ENCODE assay signal across 33 cellular contexts in the genomic region with DNA sequence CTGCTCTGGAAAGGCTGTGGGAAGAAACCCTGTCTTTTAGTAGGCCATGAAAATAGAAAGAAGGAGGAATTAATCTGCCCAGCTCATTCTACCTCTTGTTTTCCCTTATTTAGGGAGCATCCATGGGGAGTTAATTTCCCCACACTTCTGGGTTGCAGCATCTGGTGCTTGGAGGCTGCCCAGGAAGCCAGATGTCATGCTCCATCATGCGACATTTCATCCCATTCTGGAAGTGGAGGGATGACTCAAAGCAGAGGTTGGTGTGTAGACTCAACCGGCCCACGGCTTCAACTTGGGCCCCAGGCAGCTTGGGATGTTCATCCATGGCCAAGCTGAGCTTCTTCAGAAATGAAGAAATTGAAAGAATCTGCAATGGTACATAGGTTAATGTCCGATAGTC. TPM values are rescaled to one million over a fixed set of nuclear protein-coding genes. Genes with fewer than 3 reads are reported as not detected.
"Had no signal": no experiment of that assay in that cellular context is flagged by ENCODE, and none has a peak within 500 bp of the region (broad histone marks: within the 10 kb centered on the region; RNA-seq: fewer than 3 reads in every experiment).

No MANE protein-coding gene starts in this region.

- H3K4me3 Mint-ChIP-seq: naive thymus-derived CD4-positive, alpha-beta T cell; nephron; neural progenitor cell; stimulated activated memory B cell treated with anti-CD40 and anti-IgM and Interleukin-4, amounts not matched to agents 10 μg/mL and 1 μg/mL and 100 μg/mL, for 72 hours; type B pancreatic cell had no signal

- H3K36me3 Mint-ChIP-seq: naive thymus-derived CD4-positive, alpha-beta T cell; neural progenitor cell; stimulated activated memory B cell treated with anti-CD40 and anti-IgM and Interleukin-4, amounts not matched to agents 10 μg/mL and 1 μg/mL and 100 μg/mL, for 72 hours; type B pancreatic cell had no signal

- ATAC-seq: naive thymus-derived CD4-positive, alpha-beta T cell; psoas muscle; right cardiac atrium; stimulated activated memory B cell treated with anti-CD40 and anti-IgM and Interleukin-4, amounts not matched to agents 10 μg/mL and 1 μg/mL and 100 μg/mL, for 72 hours; stimulated activated naive CD8-positive, alpha-beta T cell treated with anti-CD3 and anti-CD28 coated beads, Interleukin-15, Interleukin-2, amounts not matched to agents 100 U/mL and 50 U/mL, for 24 hours had no signal

- H3K9me3 Mint-ChIP-seq: naive thymus-derived CD4-positive, alpha-beta T cell; nephron; neural progenitor cell; stimulated activated memory B cell treated with anti-CD40 and anti-IgM and Interleukin-4, amounts not matched to agents 10 μg/mL and 1 μg/mL and 100 μg/mL, for 72 hours; type B pancreatic cell had no signal

- H3K27me3 Mint-ChIP-seq: type B pancreatic cell had no signal

- H3K9me3 ChIP-seq: esophagus muscularis mucosa, psoas muscle, sigmoid colon, spleen, testis, tibial artery had no signal

- H3K4me1 Mint-ChIP-seq: nephron; neural progenitor cell; stimulated activated memory B cell treated with anti-CD40 and anti-IgM and Interleukin-4, amounts not matched to agents 10 μg/mL and 1 μg/mL and 100 μg/mL, for 72 hours had no signal

- H3K27ac Mint-ChIP-seq: naive thymus-derived CD4-positive, alpha-beta T cell; nephron; neural progenitor cell; stimulated activated memory B cell treated with anti-CD40 and anti-IgM and Interleukin-4, amounts not matched to agents 10 μg/mL and 1 μg/mL and 100 μg/mL, for 72 hours; type B pancreatic cell had no signal

- H3K36me3 ChIP-seq: esophagus muscularis mucosa, neural progenitor cell, sigmoid colon, spleen, tibial artery had no signal

- H3K27ac ChIP-seq: coronary artery, esophagus muscularis mucosa, neural progenitor cell, psoas muscle, sigmoid colon, skin epidermis, spleen, testis, tibial artery had no signal

- H3K4me3 ChIP-seq: coronary artery, esophagus muscularis mucosa, neural progenitor cell, psoas muscle, sigmoid colon, skin epidermis, spleen, testis, tibial artery had no signal

- DNase-seq: dermis blood vessel endothelial cell; effector memory CD4-positive, alpha-beta T cell; head of caudate nucleus; mammary epithelial cell; mesendoderm; midbrain; naive thymus-derived CD4-positive, alpha-beta T cell; nucleus accumbens; right cardiac atrium; sigmoid colon; spleen; stimulated activated CD4-positive, alpha-beta T cell treated with anti-CD3 and anti-CD28 coated beads, Interleukin-4, amount 100 ng/mL, for 4 hours; stimulated activated naive CD8-positive, alpha-beta T cell treated with anti-CD3 and anti-CD28 coated beads, Interleukin-15, Interleukin-2, amounts not matched to agents 100 U/mL and 50 U/mL, for 24 hours; substantia nigra; testis; tibial artery had no signal

- H2AFZ ChIP-seq: neural progenitor cell had no signal

- H3K4me1 ChIP-seq: psoas muscle, sigmoid colon, testis, tibial artery had no signal

- H3K9ac ChIP-seq: neural progenitor cell had no signal

- H3K27me3 ChIP-seq: esophagus muscularis mucosa, neural progenitor cell, sigmoid colon, testis had no signal

- H3K4me2 ChIP-seq: neural progenitor cell had no signal

RNA-seq across cellular contexts. Expression of a gene that starts 24.4 kb away (rescaled TPM):
- total RNA-seq: dermis blood vessel endothelial cell, endothelial cell of umbilical vein, epithelial cell of proximal tubule, fibroblast of villous mesenchyme, glomerular endothelial cell, lower leg skin, mammary epithelial cell, mucosa of gallbladder, osteocyte, renal cortical epithelial cell, sigmoid colon had no signal
- polyA plus RNA-seq: endothelial cell of umbilical vein; keratinocyte; mammary epithelial cell; naive thymus-derived CD4-positive, alpha-beta T cell had no signal

RNA-seq across cellular contexts. Expression of a gene that starts 55.7 kb away (rescaled TPM):
- total RNA-seq: dermis blood vessel endothelial cell, endothelial cell of umbilical vein, fibroblast of villous mesenchyme, glomerular endothelial cell had no signal
